ENCODE assay signal across 21 cellular contexts in genomic region chr5:177330991-177331837, GRCh38. TPM values are rescaled to one million over a fixed set of nuclear protein-coding genes. Genes with fewer than 3 reads are reported as not detected.
DNase-seq lines count a peak whose midpoint lies in the region; ATAC-seq, FAIRE-seq and TF ChIP-seq lines count a peak whose summit lies in the region.
"Had no signal": no experiment of that assay in that cellular context is flagged by ENCODE, and none has a peak within 500 bp of the region (broad histone marks: within the 10 kb centered on the region; RNA-seq: fewer than 3 reads in every experiment).

No MANE protein-coding gene starts in this region.

- H3K79me2 ChIP-seq in HepG2 (ENCODE audit: insufficient read depth, low read length) = peaks cover 2% of the 10 kb centered on the region

- no peak overlapping the region for H3K4me2 ChIP-seq in HepG2 (ENCODE audit: low read depth, low read length)

- FAIRE-seq in HepG2 (lab: Jason Lieb, UNC) = no peak
- FAIRE-seq: keratinocyte, small intestine had no signal

- H3K27me3 ChIP-seq in HepG2 (ENCODE audit: control insufficient read depth in 1 of 2, insufficient read depth in 2 of 2, low read length in 2 of 2) (no peaks in the 10 kb centered on the region), upper lobe of right lung (no peaks in the 10 kb centered on the region), gastroesophageal sphincter (no peaks in the 10 kb centered on the region)
- H3K27me3 ChIP-seq: colonic mucosa, heart right ventricle, SJCRH30 had no signal

- no peak for TF ChIP-seq CTCF in HepG2 (CRISPR knock-in tag; IDR thresholded peaks at IDR 0.05)
- no peak for TF ChIP-seq CTCF in upper lobe of right lung (IDR thresholded peaks at IDR 0.05)
- TF ChIP-seq CTCF in gastroesophageal sphincter (IDR thresholded peaks at IDR 0.05) = no peak

- 96% methylated on average over 22 of the region's 27 CpGs for WGBS in HepG2 (ENCODE audit: low lambda C conversion rate)
- 76 to 79% methylated on average over 3 to 12 of the region's 27 CpGs for WGBS in gastroesophageal sphincter (ENCODE audit: low coverage in 1 of 2), 2 donors

- intact Hi-C loops in Right ventricle myocardium inferior (cut with DNase I) = no loop called here
- intact Hi-C loops in left cardiac atrium (cut with DNase I) = no loop called here
- intact Hi-C loops in HepG2 (cut with micrococcal nuclease; ENCODE audit: unreplicated experiment) = no loop called here
- intact Hi-C loops in upper lobe of right lung (cut with DNase I) = no loop called here

- no peak overlapping the region for H2AFZ ChIP-seq in HepG2 (ENCODE audit: low read length)

- H3K36me3 ChIP-seq in HepG2 (replicated peaks in 1 of 2; ENCODE audit: control insufficient read depth in 1 of 2, insufficient read depth in 2 of 2, low read length in 2 of 2) (peaks cover 32 to 67% of the 10 kb centered on the region in 2 experiments), upper lobe of right lung (peaks cover 63% of the 10 kb centered on the region), gastroesophageal sphincter (peaks cover 0 to 83% of the 10 kb centered on the region in 2 donors)

- H3K4me1 ChIP-seq in HepG2 (ENCODE audit: insufficient read depth, low read length) (peaks cover 26% of the 10 kb centered on the region), upper lobe of right lung (no peaks in the 10 kb centered on the region), gastroesophageal sphincter (no peaks in the 10 kb centered on the region)
- H3K4me1 ChIP-seq: colonic mucosa had no signal

- in situ Hi-C loops in HepG2 (cut with HindIII; ENCODE audit: extremely low pct_ligation_motif_present, low pct_unique_long_range_greater_than_20kb) = no loop called here

- POLR2A ChIA-PET in HepG2 (lab: Yijun Ruan, JAX) = interaction anchor here (0.7 kb wide), 1 partner anchor 23 kb away, joined by 3 read pairs; no protein-coding TSS in a partner anchor

- TF ChIP-seq POLR2A in HepG2 (IDR thresholded peaks at IDR 0.05; ENCODE audit: insufficient read depth in 1 of 2, low read depth in 2 of 2, low read length in 2 of 2) = no peak
- no peak for TF ChIP-seq POLR2A in gastroesophageal sphincter (IDR thresholded peaks at IDR 0.05)

- H3K9me3 ChIP-seq in HepG2 (ENCODE audit: low read length) (no peaks in the 10 kb centered on the region), upper lobe of right lung (no peaks in the 10 kb centered on the region), gastroesophageal sphincter (no peaks in the 10 kb centered on the region)
- H3K9me3 ChIP-seq: colonic mucosa, heart right ventricle, SJCRH30 had no signal

- no peak overlapping the region for H3K9ac ChIP-seq in HepG2 (ENCODE audit: insufficient read depth, low read depth, low read length)

- no TSS peak for BruUV-seq in HepG2 (replicated peaks; lab: Mats Ljungman, UMichigan)

- H3K27ac ChIP-seq in HepG2 (ENCODE audit: extremely low read length, insufficient read depth, low read length) = no peak overlapping the region
- no peak overlapping the region for H3K27ac ChIP-seq in upper lobe of right lung
- no peak overlapping the region for H3K27ac ChIP-seq in gastroesophageal sphincter
- H3K27ac ChIP-seq: colonic mucosa, heart right ventricle, SJCRH30 had no signal

- DNase-seq in Right ventricle myocardium inferior (ENCODE audit: missing footprints) (peak; percentile 35), left cardiac atrium (no peak), UCSD-AML1 (lab: John Stamatoyannopoulos, UW; ENCODE audit: unreplicated experiment) (peak; percentile 62), HepG2 (ENCODE audit: low spot score) (no peak), upper lobe of right lung (peak; percentile 37), NCI-H82 treated with DMSO at 0.1 percent for 48 hours (lab: John Stamatoyannopoulos, UW; ENCODE audit: unreplicated experiment) (no peak), mesenteric fat pad (ENCODE audit: low spot score) (no peak)
- DNase-seq: activated naive CD8-positive, alpha-beta T cell treated with anti-CD3 and anti-CD28 coated beads, Interleukin-2, amount 50 U/mL, for 24 hours; CD4-positive, CD25-positive, alpha-beta regulatory T cell; colonic mucosa; DMS53; heart right ventricle; mammary epithelial cell; NCI-H1436; OCI-M1; SJCRH30; small intestine; stimulated activated CD4-positive, alpha-beta T cell treated with anti-CD3 and anti-CD28 coated beads, Interleukin-4, amount 100 ng/mL, for 4 hours had no signal

- no peak overlapping the region for H3K4me3 ChIP-seq in HepG2 (replicated peaks in 1 of 3; ENCODE audit: insufficient read depth in 1 of 3, low read depth in 2 of 3, low read length in 3 of 3)
- H3K4me3 ChIP-seq in upper lobe of right lung = no peak overlapping the region
- H3K4me3 ChIP-seq in gastroesophageal sphincter = no peak overlapping the region
- H3K4me3 ChIP-seq: colonic mucosa, heart right ventricle, SJCRH30 had no signal

- CTCF ChIA-PET in HepG2 (lab: Yijun Ruan, JAX; ENCODE audit: low intra/inter-chr PET ratio, low total read pairs) = no interaction called here

- ATAC-seq in Right ventricle myocardium inferior (no peak), left cardiac atrium (no peak), HepG2 (no peak), upper lobe of right lung (no peak), gastroesophageal sphincter (no peak)
- ATAC-seq: activated CD4-positive, CD25-positive, alpha-beta regulatory T cell treated with anti-CD3 and anti-CD28 coated beads, Interleukin-2, amount 50 U/mL, for 24 hours; activated naive CD8-positive, alpha-beta T cell treated with anti-CD3 and anti-CD28 coated beads, Interleukin-2, amount 50 U/mL, for 24 hours; heart right ventricle had no signal

- TF ChIP-seq EP300 in HepG2 (IDR thresholded peaks at IDR 0.05; ENCODE audit: low read depth in 2 of 2, low read length in 2 of 2) (no peak), HepG2 (CRISPR knock-in tag; IDR thresholded peaks at IDR 0.05; ENCODE audit: borderline replicate concordance) (no peak), gastroesophageal sphincter (IDR thresholded peaks at IDR 0.05) (no peak)

- H4K20me1 ChIP-seq in HepG2 (ENCODE audit: insufficient read depth, low read length) = no peaks in the 10 kb centered on the region

- TF ChIP-seq RAD21 in HepG2 (CRISPR knock-in tag; IDR thresholded peaks at IDR 0.05) = no peak

RNA-seq across cellular contexts. Expression of gene MXD3, which starts 19.5 kb away (rescaled TPM):
- total RNA-seq in Right ventricle myocardium inferior = 2.0 TPM
- 1 to 10 TPM; 2.8 to 3.4 TPM for total RNA-seq in left cardiac atrium
- 9.9 and 12.8 TPM in 2 replicates for total RNA-seq in HepG2 (2016; rRNA removed; fragmentation: Illumina TruSeq; extraction: Trizol)
- 6.1 and 6.8 TPM in 2 replicates for total RNA-seq in HepG2 (2016; cell fraction: cytosol; rRNA removed; fragmentation: Illumina TruSeq; extraction: Trizol; ENCODE audit: low read depth)
- 11.7 and 11.8 TPM in 2 replicates for total RNA-seq in HepG2 (2016; cell fraction: insoluble cytoplasmic fraction; rRNA removed; fragmentation: Illumina TruSeq; extraction: Trizol)
- total RNA-seq in HepG2 (2016; cell fraction: membrane; rRNA removed; fragmentation: Illumina TruSeq; extraction: Trizol) = 6.6 TPM in 2 replicates
- 10.4 and 14.3 TPM in 2 replicates for total RNA-seq in HepG2 (2016; cell fraction: nucleus; rRNA removed; fragmentation: Illumina TruSeq; extraction: Trizol)
- 10.5 and 11.2 TPM in 2 replicates for polyA plus RNA-seq in HepG2 (2011; rRNA removed)
- polyA plus RNA-seq in HepG2 (2011; cell fraction: cytosol; rRNA removed) = 6.0 and 15.2 TPM in 2 replicates
- polyA plus RNA-seq in HepG2 (2011; cell fraction: nucleus; rRNA removed) = 68.6 and 87.5 TPM in 2 replicates
- polyA plus RNA-seq in HepG2 (2012) = 4.6 and 6.6 TPM in 2 replicates
- polyA plus RNA-seq in HepG2 (2016; cell fraction: cytosol; fragmentation: Illumina TruSeq; extraction: Trizol; ENCODE audit: low read depth) = 4.5 and 5.4 TPM in 2 replicates
- polyA plus RNA-seq in HepG2 (2016; cell fraction: insoluble cytoplasmic fraction; fragmentation: Illumina TruSeq; extraction: Trizol; ENCODE audit: low read depth) = 8.2 and 10.7 TPM in 2 replicates
- 5.8 and 5.9 TPM in 2 replicates for polyA plus RNA-seq in HepG2 (2016; cell fraction: membrane; fragmentation: Illumina TruSeq; extraction: Trizol; ENCODE audit: low read depth)
- polyA plus RNA-seq in HepG2 (2016; cell fraction: nucleus; fragmentation: Illumina TruSeq; extraction: Trizol; ENCODE audit: insufficient read depth, low read depth) = 28.9 and 39.4 TPM in 2 replicates
- polyA minus RNA-seq in HepG2 (2011; rRNA and poly(A)+ RNA removed; ENCODE audit: low replicate concordance) = 8.1 and 15.6 TPM in 2 replicates
- polyA minus RNA-seq in HepG2 (2011; cell fraction: cytosol; rRNA and poly(A)+ RNA removed) = 4.1 and 5.1 TPM in 2 replicates
- polyA minus RNA-seq in HepG2 (2011; cell fraction: nucleus; rRNA and poly(A)+ RNA removed) = 8.7 and 9.7 TPM in 2 replicates
- total RNA-seq in upper lobe of right lung = 10.1 TPM
- total RNA-seq in gastroesophageal sphincter = 10 to 100 TPM in 1 of 4 donors, 1 to 10 TPM in 3; 1.7 to 10.9 (median 6.3) TPM
- 7.2 TPM for total RNA-seq in mesenteric fat pad

RNA-seq across cellular contexts. Expression of gene LMAN2, which starts 20.3 kb away (rescaled TPM):
- total RNA-seq in Right ventricle myocardium inferior = 72.3 TPM
- total RNA-seq in left cardiac atrium = 10 to 100 TPM; 76.4 to 77.7 TPM
- total RNA-seq in HepG2 (2016; rRNA removed; fragmentation: Illumina TruSeq; extraction: Trizol) = 94.5 and 191 TPM in 2 replicates
- 72.5 and 74.4 TPM in 2 replicates for total RNA-seq in HepG2 (2016; cell fraction: cytosol; rRNA removed; fragmentation: Illumina TruSeq; extraction: Trizol; ENCODE audit: low read depth)
- total RNA-seq in HepG2 (2016; cell fraction: insoluble cytoplasmic fraction; rRNA removed; fragmentation: Illumina TruSeq; extraction: Trizol) = 86.8 and 210 TPM in 2 replicates
- total RNA-seq in HepG2 (2016; cell fraction: membrane; rRNA removed; fragmentation: Illumina TruSeq; extraction: Trizol) = 109 and 128 TPM in 2 replicates
- total RNA-seq in HepG2 (2016; cell fraction: nucleus; rRNA removed; fragmentation: Illumina TruSeq; extraction: Trizol) = 152 and 179 TPM in 2 replicates
- 193 and 197 TPM in 2 replicates for polyA plus RNA-seq in HepG2 (2011; rRNA removed)
- polyA plus RNA-seq in HepG2 (2011; cell fraction: cytosol; rRNA removed) = 220 and 352 TPM in 2 replicates
- polyA plus RNA-seq in HepG2 (2011; cell fraction: nucleus; rRNA removed) = 256 and 281 TPM in 2 replicates
- 71.8 and 108 TPM in 2 replicates for polyA plus RNA-seq in HepG2 (2012)
- 82.2 and 93.0 TPM in 2 replicates for polyA plus RNA-seq in HepG2 (2016; cell fraction: cytosol; fragmentation: Illumina TruSeq; extraction: Trizol; ENCODE audit: low read depth)
- 90.8 and 112 TPM in 2 replicates for polyA plus RNA-seq in HepG2 (2016; cell fraction: insoluble cytoplasmic fraction; fragmentation: Illumina TruSeq; extraction: Trizol; ENCODE audit: low read depth)
- polyA plus RNA-seq in HepG2 (2016; cell fraction: membrane; fragmentation: Illumina TruSeq; extraction: Trizol; ENCODE audit: low read depth) = 103 and 135 TPM in 2 replicates
- polyA plus RNA-seq in HepG2 (2016; cell fraction: nucleus; fragmentation: Illumina TruSeq; extraction: Trizol; ENCODE audit: insufficient read depth, low read depth) = 241 and 283 TPM in 2 replicates
- 353 and 575 TPM in 2 replicates for polyA minus RNA-seq in HepG2 (2011; rRNA and poly(A)+ RNA removed; ENCODE audit: low replicate concordance)
- 147 and 182 TPM in 2 replicates for polyA minus RNA-seq in HepG2 (2011; cell fraction: cytosol; rRNA and poly(A)+ RNA removed)
- polyA minus RNA-seq in HepG2 (2011; cell fraction: nucleus; rRNA and poly(A)+ RNA removed) = 87.0 and 96.2 TPM in 2 replicates
- total RNA-seq in upper lobe of right lung = 117 TPM
- 100 to 1,000 TPM in 3 of 4 donors, 10 to 100 TPM in 1; 78.1 to 147 (median 111) TPM for total RNA-seq in gastroesophageal sphincter
- 90.9 TPM for total RNA-seq in mesenteric fat pad

RNA-seq across cellular contexts. Expression of gene RGS14, which starts 26.5 kb away (rescaled TPM):
- total RNA-seq in Right ventricle myocardium inferior (3.9 TPM), left cardiac atrium (1 to 10 TPM; 3.7 to 4.7 TPM), HepG2 (2016; rRNA removed; fragmentation: Illumina TruSeq; extraction: Trizol) (10.7 and 11.1 TPM in 2 replicates), upper lobe of right lung (17.5 TPM), gastroesophageal sphincter (10 to 100 TPM in 3 of 4 donors, 1 to 10 TPM in 1; 7.6 to 20.1 (median 13.7) TPM), mesenteric fat pad (8.2 TPM)
- total RNA-seq in HepG2 (2016; cell fraction: cytosol; rRNA removed; fragmentation: Illumina TruSeq; extraction: Trizol; ENCODE audit: low read depth) = 15.3 and 15.8 TPM in 2 replicates
- total RNA-seq in HepG2 (2016; cell fraction: insoluble cytoplasmic fraction; rRNA removed; fragmentation: Illumina TruSeq; extraction: Trizol) = 7.2 and 12.8 TPM in 2 replicates
- total RNA-seq in HepG2 (2016; cell fraction: membrane; rRNA removed; fragmentation: Illumina TruSeq; extraction: Trizol) = 15.5 and 16.6 TPM in 2 replicates
- 7.6 and 9.6 TPM in 2 replicates for total RNA-seq in HepG2 (2016; cell fraction: nucleus; rRNA removed; fragmentation: Illumina TruSeq; extraction: Trizol)
- 17.2 and 27.9 TPM in 2 replicates for polyA plus RNA-seq in HepG2 (2011; rRNA removed)
- polyA plus RNA-seq in HepG2 (2011; cell fraction: cytosol; rRNA removed) = 20.3 and 35.1 TPM in 2 replicates
- 48.0 and 49.7 TPM in 2 replicates for polyA plus RNA-seq in HepG2 (2011; cell fraction: nucleus; rRNA removed)
- 9.3 and 16.2 TPM in 2 replicates for polyA plus RNA-seq in HepG2 (2012)
- 11.0 and 13.5 TPM in 2 replicates for polyA plus RNA-seq in HepG2 (2016; cell fraction: cytosol; fragmentation: Illumina TruSeq; extraction: Trizol; ENCODE audit: low read depth)
- polyA plus RNA-seq in HepG2 (2016; cell fraction: insoluble cytoplasmic fraction; fragmentation: Illumina TruSeq; extraction: Trizol; ENCODE audit: low read depth) = 14.8 and 16.5 TPM in 2 replicates
- polyA plus RNA-seq in HepG2 (2016; cell fraction: membrane; fragmentation: Illumina TruSeq; extraction: Trizol; ENCODE audit: low read depth) = 11.0 and 11.4 TPM in 2 replicates
- polyA plus RNA-seq in HepG2 (2016; cell fraction: nucleus; fragmentation: Illumina TruSeq; extraction: Trizol; ENCODE audit: insufficient read depth, low read depth) = 19.6 TPM in 2 replicates
- 0.82 and 20.7 TPM in 2 replicates for polyA minus RNA-seq in HepG2 (2011; rRNA and poly(A)+ RNA removed; ENCODE audit: low replicate concordance)
- polyA minus RNA-seq in HepG2 (2011; cell fraction: cytosol; rRNA and poly(A)+ RNA removed) = 7.2 and 9.7 TPM in 2 replicates
- polyA minus RNA-seq in HepG2 (2011; cell fraction: nucleus; rRNA and poly(A)+ RNA removed) = 10.6 and 12.8 TPM in 2 replicates

RNA-seq across cellular contexts. Expression of gene PRELID1, which starts 27.6 kb away (rescaled TPM):
- 34.1 TPM for total RNA-seq in Right ventricle myocardium inferior
- 10 to 100 TPM; 52.6 to 64.0 TPM for total RNA-seq in left cardiac atrium
- 239 and 271 TPM in 2 replicates for total RNA-seq in HepG2 (2016; rRNA removed; fragmentation: Illumina TruSeq; extraction: Trizol)
- total RNA-seq in HepG2 (2016; cell fraction: cytosol; rRNA removed; fragmentation: Illumina TruSeq; extraction: Trizol; ENCODE audit: low read depth) = 772 and 890 TPM in 2 replicates
- 220 and 264 TPM in 2 replicates for total RNA-seq in HepG2 (2016; cell fraction: insoluble cytoplasmic fraction; rRNA removed; fragmentation: Illumina TruSeq; extraction: Trizol)
- total RNA-seq in HepG2 (2016; cell fraction: membrane; rRNA removed; fragmentation: Illumina TruSeq; extraction: Trizol) = 708 and 781 TPM in 2 replicates
- 90.3 and 98.5 TPM in 2 replicates for total RNA-seq in HepG2 (2016; cell fraction: nucleus; rRNA removed; fragmentation: Illumina TruSeq; extraction: Trizol)
- polyA plus RNA-seq in HepG2 (2011; rRNA removed) = 228 and 250 TPM in 2 replicates
- polyA plus RNA-seq in HepG2 (2011; cell fraction: cytosol; rRNA removed) = 212 and 323 TPM in 2 replicates
- 85.7 and 87.5 TPM in 2 replicates for polyA plus RNA-seq in HepG2 (2011; cell fraction: nucleus; rRNA removed)
- polyA plus RNA-seq in HepG2 (2012) = 91.2 and 111 TPM in 2 replicates
- 1,341 and 1,562 TPM in 2 replicates for polyA plus RNA-seq in HepG2 (2016; cell fraction: cytosol; fragmentation: Illumina TruSeq; extraction: Trizol; ENCODE audit: low read depth)
- 353 and 387 TPM in 2 replicates for polyA plus RNA-seq in HepG2 (2016; cell fraction: insoluble cytoplasmic fraction; fragmentation: Illumina TruSeq; extraction: Trizol; ENCODE audit: low read depth)
- polyA plus RNA-seq in HepG2 (2016; cell fraction: membrane; fragmentation: Illumina TruSeq; extraction: Trizol; ENCODE audit: low read depth) = 984 and 1,090 TPM in 2 replicates
- 258 and 277 TPM in 2 replicates for polyA plus RNA-seq in HepG2 (2016; cell fraction: nucleus; fragmentation: Illumina TruSeq; extraction: Trizol; ENCODE audit: insufficient read depth, low read depth)
- polyA minus RNA-seq in HepG2 (2011; rRNA and poly(A)+ RNA removed; ENCODE audit: low replicate concordance) = 103 and 232 TPM in 2 replicates
- polyA minus RNA-seq in HepG2 (2011; cell fraction: cytosol; rRNA and poly(A)+ RNA removed) = 61.2 and 64.5 TPM in 2 replicates
- 30.1 and 34.2 TPM in 2 replicates for polyA minus RNA-seq in HepG2 (2011; cell fraction: nucleus; rRNA and poly(A)+ RNA removed)
- total RNA-seq in upper lobe of right lung = 87.0 TPM
- 10 to 100 TPM; 60.4 to 97.5 (median 73.5) TPM for total RNA-seq in gastroesophageal sphincter
- 110 TPM for total RNA-seq in mesenteric fat pad

RNA-seq across cellular contexts. Expression of gene RAB24, which starts 27.7 kb away (rescaled TPM):
- total RNA-seq in Right ventricle myocardium inferior (18.9 TPM), left cardiac atrium (10 to 100 TPM; 18.8 to 20.1 TPM), HepG2 (2016; rRNA removed; fragmentation: Illumina TruSeq; extraction: Trizol) (15.4 and 22.9 TPM in 2 replicates), upper lobe of right lung (36.3 TPM), gastroesophageal sphincter (10 to 100 TPM; 21.4 to 32.4 (median 24.8) TPM), mesenteric fat pad (23.1 TPM)
- total RNA-seq in HepG2 (2016; cell fraction: cytosol; rRNA removed; fragmentation: Illumina TruSeq; extraction: Trizol; ENCODE audit: low read depth) = 6.4 and 11.5 TPM in 2 replicates
- 15.3 and 23.6 TPM in 2 replicates for total RNA-seq in HepG2 (2016; cell fraction: insoluble cytoplasmic fraction; rRNA removed; fragmentation: Illumina TruSeq; extraction: Trizol)
- total RNA-seq in HepG2 (2016; cell fraction: membrane; rRNA removed; fragmentation: Illumina TruSeq; extraction: Trizol) = 13.3 and 16.0 TPM in 2 replicates
- 24.2 and 30.2 TPM in 2 replicates for total RNA-seq in HepG2 (2016; cell fraction: nucleus; rRNA removed; fragmentation: Illumina TruSeq; extraction: Trizol)
- 63.7 and 74.5 TPM in 2 replicates for polyA plus RNA-seq in HepG2 (2011; rRNA removed)
- polyA plus RNA-seq in HepG2 (2011; cell fraction: cytosol; rRNA removed) = 41.9 and 60.6 TPM in 2 replicates
- polyA plus RNA-seq in HepG2 (2011; cell fraction: nucleus; rRNA removed) = 332 and 383 TPM in 2 replicates
- 28.5 and 30.3 TPM in 2 replicates for polyA plus RNA-seq in HepG2 (2012)
- polyA plus RNA-seq in HepG2 (2016; cell fraction: cytosol; fragmentation: Illumina TruSeq; extraction: Trizol; ENCODE audit: low read depth) = 10.6 and 14.5 TPM in 2 replicates
- 24.0 and 24.9 TPM in 2 replicates for polyA plus RNA-seq in HepG2 (2016; cell fraction: insoluble cytoplasmic fraction; fragmentation: Illumina TruSeq; extraction: Trizol; ENCODE audit: low read depth)
- polyA plus RNA-seq in HepG2 (2016; cell fraction: membrane; fragmentation: Illumina TruSeq; extraction: Trizol; ENCODE audit: low read depth) = 15.6 and 19.9 TPM in 2 replicates
- polyA plus RNA-seq in HepG2 (2016; cell fraction: nucleus; fragmentation: Illumina TruSeq; extraction: Trizol; ENCODE audit: insufficient read depth, low read depth) = 93.8 and 96.1 TPM in 2 replicates
- polyA minus RNA-seq in HepG2 (2011; rRNA and poly(A)+ RNA removed; ENCODE audit: low replicate concordance) = 7.4 and 16.0 TPM in 2 replicates
- 5.2 and 5.7 TPM in 2 replicates for polyA minus RNA-seq in HepG2 (2011; cell fraction: cytosol; rRNA and poly(A)+ RNA removed)
- polyA minus RNA-seq in HepG2 (2011; cell fraction: nucleus; rRNA and poly(A)+ RNA removed) = 21.3 and 23.3 TPM in 2 replicates

Comparison
In these comparisons a context has a peak if more than half of its experiments do, and no peak if none do; other contexts are left out.
1. DNase-seq: peak in Right ventricle myocardium inferior (single experiment), UCSD-AML1 (single experiment) and upper lobe of right lung (single experiment); none in left cardiac atrium (single experiment), HepG2 (single experiment), NCI-H82 treated with DMSO at 0.1 percent for 48 hours (single experiment) and mesenteric fat pad (single experiment).